Comparison of ENCODE assay signal across 21 cellular contexts in the genomic region with DNA sequence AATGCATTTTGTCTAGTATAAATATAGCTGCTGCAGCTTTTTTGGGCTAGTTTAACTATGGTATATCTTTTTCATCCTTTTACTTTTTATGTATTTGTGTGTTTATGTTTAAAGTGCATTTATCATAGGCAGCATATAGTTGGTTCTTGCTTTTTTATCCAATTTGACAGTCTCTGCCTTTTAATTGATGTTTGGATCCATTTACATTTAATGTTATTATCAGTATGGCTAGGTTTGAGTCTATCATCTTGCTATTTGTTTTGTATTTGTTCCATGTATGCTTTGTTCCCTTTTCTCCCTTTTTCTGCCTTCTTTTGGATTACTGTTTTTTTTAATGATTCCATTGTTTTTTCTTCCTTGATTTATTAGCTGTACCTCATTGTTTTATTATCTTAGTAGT. TPM values are rescaled to one million over a fixed set of nuclear protein-coding genes. Genes with fewer than 3 reads are reported as not detected.
DNase-seq lines count a peak whose midpoint lies in the region; ATAC-seq, FAIRE-seq and TF ChIP-seq lines count a peak whose summit lies in the region.
"Had no signal": no experiment of that assay in that cellular context is flagged by ENCODE, and none has a peak within 500 bp of the region (broad histone marks: within the 10 kb centered on the region; RNA-seq: fewer than 3 reads in every experiment).

No MANE protein-coding gene starts in this region.

- CTCF ChIA-PET in activated naive CD4-positive, alpha-beta T cell treated with anti-CD3 and anti-CD28 coated beads, Interleukin-2, amount 10 ng/mL, durations not matched to agents 7 days and 5 days (lab: Charles Lee) = no interaction called here
- CTCF ChIA-PET in HEK293 (lab: Yijun Ruan, JAX) = no interaction called here
- CTCF ChIA-PET in CD8-positive, alpha-beta memory T cell (lab: Charles Lee) = no interaction called here

- H3K4me1 Mint-ChIP-seq in activated naive CD4-positive, alpha-beta T cell treated with anti-CD3 and anti-CD28 coated beads, Interleukin-2, amount 10 ng/mL, durations not matched to agents 7 days and 5 days = no peaks in the 10 kb centered on the region
- no peaks in the 10 kb centered on the region for H3K4me1 Mint-ChIP-seq in astrocyte (ENCODE audit: low read depth, unreplicated experiment)
- H3K4me1 Mint-ChIP-seq in CD8-positive, alpha-beta memory T cell = no peaks in the 10 kb centered on the region
- H3K4me1 Mint-ChIP-seq: CD14-positive monocyte; CD4-positive, CD25-positive, alpha-beta regulatory T cell had no signal

- no peaks in the 10 kb centered on the region for H4K20me1 ChIP-seq in astrocyte (ENCODE audit: insufficient read depth, low read length)
- H4K20me1 ChIP-seq: BLaER1 had no signal

- POLR2A ChIA-PET in HEK293 (lab: Yijun Ruan, JAX) = no interaction called here
- POLR2A ChIA-PET in CD8-positive, alpha-beta memory T cell (lab: Charles Lee) = no interaction called here

- H3K4me1 ChIP-seq in HEK293 (ENCODE audit: control insufficient read depth, insufficient read depth, low read length) (no peaks in the 10 kb centered on the region), astrocyte (ENCODE audit: insufficient read depth, low read length) (no peaks in the 10 kb centered on the region), uterus (no peaks in the 10 kb centered on the region)
- H3K4me1 ChIP-seq in CD8-positive, alpha-beta memory T cell (ENCODE audit: insufficient read depth, low read length) = no peaks in the 10 kb centered on the region
- H3K4me1 ChIP-seq: BE2C, BLaER1, Caco-2 had no signal

- no peak overlapping the region for H3K9ac ChIP-seq in astrocyte (ENCODE audit: low read length)
- H3K9ac ChIP-seq: BLaER1 had no signal

- peaks cover 2% of the 10 kb centered on the region for H3K9me3 Mint-ChIP-seq in activated naive CD4-positive, alpha-beta T cell treated with anti-CD3 and anti-CD28 coated beads, Interleukin-2, amount 10 ng/mL, durations not matched to agents 7 days and 5 days
- H3K9me3 Mint-ChIP-seq in activated naive CD4-positive, alpha-beta T cell treated with anti-CD3 and anti-CD28 coated beads, Interleukin-2, amount 50 U/mL, for 72 hours = peaks cover 5 to 6% of the 10 kb centered on the region in 2 donors
- no peaks in the 10 kb centered on the region for H3K9me3 Mint-ChIP-seq in astrocyte (ENCODE audit: unreplicated experiment)
- H3K9me3 Mint-ChIP-seq in CD8-positive, alpha-beta memory T cell = peaks cover 0 to 9% (median 4%) of the 10 kb centered on the region in 5 donors

- H3K36me3 ChIP-seq in HEK293 (ENCODE audit: control insufficient read depth in 2 of 2, insufficient read depth in 1 of 2, low read length in 2 of 2) = peaks cover 3 to 5% of the 10 kb centered on the region in 2 experiments; a peak in 2 of 3 replicates
- no peaks in the 10 kb centered on the region for H3K36me3 ChIP-seq in astrocyte (ENCODE audit: insufficient read depth, low read length)
- H3K36me3 ChIP-seq in uterus = no peaks in the 10 kb centered on the region
- H3K36me3 ChIP-seq in CD8-positive, alpha-beta memory T cell (ENCODE audit: insufficient read depth, low read length) = no peaks in the 10 kb centered on the region
- H3K36me3 ChIP-seq: BE2C had no signal

- no peak overlapping the region for H2AFZ ChIP-seq in astrocyte (ENCODE audit: low read depth, low read length)

- DNase-seq in activated naive CD4-positive, alpha-beta T cell treated with anti-CD3 and anti-CD28 coated beads, Interleukin-2, amount 10 ng/mL, durations not matched to agents 7 days and 5 days = no peak
- DNase-seq in activated naive CD4-positive, alpha-beta T cell treated with anti-CD3 and anti-CD28 coated beads, Interleukin-2, amount 50 U/mL, for 72 hours (ENCODE audit: low spot score in 2 of 2) = no peak
- DNase-seq in astrocyte (ENCODE audit: low read depth) (no peak), uterus (no peak), sciatic nerve (ENCODE audit: low spot score) (no peak)
- no peak for DNase-seq in CD8-positive, alpha-beta memory T cell
- DNase-seq: ACHN; BE2C; C1 segment of cervical spinal cord; Caco-2; Calu3; CD4-positive, alpha-beta memory T cell; CD4-positive, CD25-positive, alpha-beta regulatory T cell; DMS79 treated with DMSO at 0.1 percent for 48 hours had no signal

- H3K79me2 ChIP-seq in astrocyte (ENCODE audit: insufficient read depth, low read length) = no peaks in the 10 kb centered on the region

- no peaks in the 10 kb centered on the region for H3K27me3 ChIP-seq in astrocyte (ENCODE audit: insufficient read depth, low read length)
- H3K27me3 ChIP-seq in uterus = no peaks in the 10 kb centered on the region
- no peaks in the 10 kb centered on the region for H3K27me3 ChIP-seq in CD8-positive, alpha-beta memory T cell (ENCODE audit: insufficient read depth, low read length, poor library complexity, severe bottlenecking)
- H3K27me3 ChIP-seq: BE2C had no signal

- no peak for ATAC-seq in activated naive CD4-positive, alpha-beta T cell treated with anti-CD3 and anti-CD28 coated beads, Interleukin-2, amount 50 U/mL, for 72 hours
- no peak for ATAC-seq in sciatic nerve
- ATAC-seq: GM12878 had no signal

- H3K36me3 Mint-ChIP-seq in activated naive CD4-positive, alpha-beta T cell treated with anti-CD3 and anti-CD28 coated beads, Interleukin-2, amount 10 ng/mL, durations not matched to agents 7 days and 5 days = peaks cover 25% of the 10 kb centered on the region
- peaks cover 6 to 39% of the 10 kb centered on the region in 2 donors for H3K36me3 Mint-ChIP-seq in activated naive CD4-positive, alpha-beta T cell treated with anti-CD3 and anti-CD28 coated beads, Interleukin-2, amount 50 U/mL, for 72 hours
- H3K36me3 Mint-ChIP-seq in astrocyte (ENCODE audit: low read depth, unreplicated experiment) = peaks cover 6% of the 10 kb centered on the region
- H3K36me3 Mint-ChIP-seq in CD8-positive, alpha-beta memory T cell = peaks cover 3 to 25% (median 18%) of the 10 kb centered on the region in 3 donors

- no peaks in the 10 kb centered on the region for H3K27me3 Mint-ChIP-seq in activated naive CD4-positive, alpha-beta T cell treated with anti-CD3 and anti-CD28 coated beads, Interleukin-2, amount 10 ng/mL, durations not matched to agents 7 days and 5 days
- no peaks in the 10 kb centered on the region for H3K27me3 Mint-ChIP-seq in astrocyte (ENCODE audit: low read depth, unreplicated experiment)
- no peaks in the 10 kb centered on the region for H3K27me3 Mint-ChIP-seq in CD8-positive, alpha-beta memory T cell
- H3K27me3 Mint-ChIP-seq: CD4-positive, alpha-beta memory T cell; CD4-positive, CD25-positive, alpha-beta regulatory T cell had no signal

- peak overlapping the region; percentile 39 for H3K27ac Mint-ChIP-seq in activated naive CD4-positive, alpha-beta T cell treated with anti-CD3 and anti-CD28 coated beads, Interleukin-2, amount 10 ng/mL, durations not matched to agents 7 days and 5 days
- H3K27ac Mint-ChIP-seq in activated naive CD4-positive, alpha-beta T cell treated with anti-CD3 and anti-CD28 coated beads, Interleukin-2, amount 50 U/mL, for 72 hours = no peak overlapping the region
- no peak overlapping the region for H3K27ac Mint-ChIP-seq in astrocyte (ENCODE audit: unreplicated experiment)
- no peak overlapping the region for H3K27ac Mint-ChIP-seq in CD8-positive, alpha-beta memory T cell
- H3K27ac Mint-ChIP-seq: CD4-positive, CD25-positive, alpha-beta regulatory T cell had no signal

- H3K9me3 ChIP-seq in HEK293 (ENCODE audit: control insufficient read depth, insufficient read depth, low read depth, low read length) (no peaks in the 10 kb centered on the region; the same call in 1 of the 2 replicates), astrocyte (ENCODE audit: insufficient read depth, low read depth, low read length) (no peaks in the 10 kb centered on the region), uterus (no peaks in the 10 kb centered on the region)
- no peaks in the 10 kb centered on the region for H3K9me3 ChIP-seq in CD8-positive, alpha-beta memory T cell (ENCODE audit: low read length)
- H3K9me3 ChIP-seq: BE2C, Caco-2 had no signal

- H3K4me2 ChIP-seq in astrocyte (ENCODE audit: low read length) = no peak overlapping the region
- H3K4me2 ChIP-seq: BLaER1 had no signal

- H3K27ac ChIP-seq in HEK293 (ENCODE audit: extremely low read depth, low read depth, low read length) (no peak overlapping the region), astrocyte (ENCODE audit: low read depth, low read length) (no peak overlapping the region), uterus (no peak overlapping the region)
- H3K27ac ChIP-seq in CD8-positive, alpha-beta memory T cell (ENCODE audit: low read depth, low read length) = no peak overlapping the region
- H3K27ac ChIP-seq: 22Rv1, BLaER1 had no signal

- no peak overlapping the region for H3K4me3 ChIP-seq in HEK293 (ENCODE audit: low read depth, low read length)
- H3K4me3 ChIP-seq in astrocyte (ENCODE audit: insufficient read depth, low read depth, low read length) = no peak overlapping the region
- no peak overlapping the region for H3K4me3 ChIP-seq in uterus
- H3K4me3 ChIP-seq in CD8-positive, alpha-beta memory T cell (ENCODE audit: low read length) = no peak overlapping the region
- H3K4me3 ChIP-seq: BLaER1, GM12878 had no signal

- TF ChIP-seq POLR2A in uterus (IDR thresholded peaks at IDR 0.05) = no peak

- no peak for TF ChIP-seq CTCF in HEK293 (tag by site-specific recombination; IDR thresholded peaks at IDR 0.05)
- TF ChIP-seq CTCF in astrocyte (IDR thresholded peaks at IDR 0.05; ENCODE audit: insufficient read depth, low read depth, low read length) = no peak
- TF ChIP-seq CTCF in uterus (IDR thresholded peaks at IDR 0.05) = no peak

- H3K4me3 Mint-ChIP-seq in activated naive CD4-positive, alpha-beta T cell treated with anti-CD3 and anti-CD28 coated beads, Interleukin-2, amount 10 ng/mL, durations not matched to agents 7 days and 5 days = no peak overlapping the region
- H3K4me3 Mint-ChIP-seq in astrocyte (ENCODE audit: unreplicated experiment) = no peak overlapping the region
- no peak overlapping the region for H3K4me3 Mint-ChIP-seq in CD8-positive, alpha-beta memory T cell
- H3K4me3 Mint-ChIP-seq: CD14-positive monocyte; CD4-positive, CD25-positive, alpha-beta regulatory T cell had no signal

- peak; percentile 26 for FAIRE-seq in astrocyte (lab: Jason Lieb, UNC)
- peak; percentile 89 for FAIRE-seq in islet of Langerhans (lab: Jason Lieb, UNC)
- FAIRE-seq: GM12878, GM12892 had no signal

- intact Hi-C loops in uterus (cut with DNase I; ENCODE audit: low total_unique reads) = no loop called here
- intact Hi-C loops in sciatic nerve (cut with DNase I) = no loop called here

TF ChIP-seq in HEK293, 187 proteins besides CTCF, POLR2A, EP300 and RAD21:
- TF ChIP-seq ZBTB8A (tag by site-specific recombination; IDR thresholded peaks at IDR 0.05) = no peak
- TF ChIP-seq ZNF560 (tag by site-specific recombination; IDR thresholded peaks at IDR 0.05; ENCODE audit: borderline replicate concordance) = no peak
- no peak for TF ChIP-seq ZNF654 (tag by site-specific recombination; IDR thresholded peaks at IDR 0.05; ENCODE audit: low read depth)
- peak; percentile 61 for TF ChIP-seq SETDB1 (IDR thresholded peaks at IDR 0.05; ENCODE audit: insufficient read length, low read length)
- no peak for TF ChIP-seq ZIC2 (tag by site-specific recombination; IDR thresholded peaks at IDR 0.05)

RNA-seq across cellular contexts. Expression of a gene that starts 40.3 kb away (rescaled TPM):
- total RNA-seq in activated naive CD4-positive, alpha-beta T cell treated with anti-CD3 and anti-CD28 coated beads, Interleukin-2, amount 50 U/mL, for 72 hours = 10 to 100 TPM; 47.6 to 55.3 TPM
- total RNA-seq in astrocyte (40.5 and 46.5 TPM in 2 replicates), uterus (10 to 100 TPM in 3 of 4 donors, 1 to 10 TPM in 1; 8.5 to 39.6 (median 34.5) TPM), sciatic nerve (27.7 TPM)
- 10 to 100 TPM; 92.1 to 92.8 TPM for total RNA-seq in CD8-positive, alpha-beta memory T cell
- polyA plus RNA-seq in CD8-positive, alpha-beta memory T cell = 56.1 TPM
